2 cellular contexts compared by ENCODE assay signal in genomic region chr12:42144174-42144423, GRCh38.
A peak's percentile ranks its signal among the peaks of the same experiment; 100 is the strongest.
TF ChIP-seq lines count a peak whose summit lies in the region.

No MANE protein-coding gene starts in this region.

TF ChIP-seq in SK-N-SH treated with all-trans-retinoic acid at 6 μM for 48 hours, 23 proteins besides CTCF, POLR2A, EP300 and RAD21 (continued from another document):
- no peak for TF ChIP-seq ZFP30 (CRISPR knock-in tag; IDR thresholded peaks at IDR 0.05)
TF ChIP-seq in SK-N-SH treated with all-trans-retinoic acid at 6 μM for 48 hours: peak in this region for 0.

TF ChIP-seq in Ishikawa, 13 proteins besides CTCF, POLR2A, EP300 and RAD21:
- TF ChIP-seq REST (IDR thresholded peaks at IDR 0.05; ENCODE audit: low read depth) (no peak), ZBTB7A (IDR thresholded peaks at IDR 0.05; ENCODE audit: low read depth) (peak; percentile 71; the same call in 1 of the 2 replicates)
